Comparison of ENCODE assay signal across 9 cellular contexts in genomic region chr21:41425588-41425953, GRCh38. TPM values are rescaled to one million over a fixed set of nuclear protein-coding genes. Genes with fewer than 3 reads are reported as not detected.
A peak's percentile ranks its signal among the peaks of the same experiment; 100 is the strongest.
DNase-seq lines count a peak whose midpoint lies in the region; ATAC-seq and TF ChIP-seq lines count a peak whose summit lies in the region.
"Had no signal": no experiment of that assay in that cellular context is flagged by ENCODE, and none has a peak within 500 bp of the region (broad histone marks: within the 10 kb centered on the region; RNA-seq: fewer than 3 reads in every experiment).

No MANE protein-coding gene starts in this region.

- peaks cover 23 to 39% (median 27%) of the 10 kb centered on the region in 11 experiments for H3K27me3 ChIP-seq in BLaER1 treated with 17β-estradiol and CSF1 and Interleukin-3, amounts not matched to agents 10 nM and 100 nM
- no peaks in the 10 kb centered on the region for H3K27me3 ChIP-seq in KMS-11 (ENCODE audit: insufficient read depth, low read depth)
- peaks cover 49% of the 10 kb centered on the region for H3K27me3 ChIP-seq in ectodermal cell (ENCODE audit: control insufficient read depth, insufficient read depth, low read length, poor library complexity, severe bottlenecking)
- peaks cover 27% of the 10 kb centered on the region for H3K27me3 ChIP-seq in neural cell (ENCODE audit: insufficient read depth, low read depth, low read length)

- WGBS in ectodermal cell, 2 experiments, result 71 to 73% methylated on average over 6 to 7 of the region's 7 CpGs

- peak overlapping the region; percentile 55 to 79 (median 64) for H3K4me3 ChIP-seq in BLaER1 treated with 17β-estradiol and CSF1 and Interleukin-3, amounts not matched to agents 10 nM and 100 nM
- H3K4me3 ChIP-seq in KMS-11 (IDR thresholded peaks at IDR 0.05; ENCODE audit: insufficient read depth, low read depth, low read length) (no peak overlapping the region), ectodermal cell (ENCODE audit: insufficient read depth, low read depth, low read length) (peak overlapping the region; percentile 45), neural cell (ENCODE audit: low read length) (peak overlapping the region; percentile 60)

- ATAC-seq in HG02678 (IDR thresholded peaks at IDR 0.05; ENCODE audit: unreplicated experiment), result no peak

- DNase-seq in EL, result no peak
- no peak for DNase-seq in stimulated activated naive CD4-positive, alpha-beta T cell treated with Interleukin-2 at 50 U/mL for 16 hours (lab: John Stamatoyannopoulos, UW)
- no peak for DNase-seq in AG08396 (ENCODE audit: low spot score)
- DNase-seq: NCI-H345 had no signal

- H3K9ac ChIP-seq in BLaER1 treated with 17β-estradiol and CSF1 and Interleukin-3, amounts not matched to agents 10 nM and 100 nM, result peak overlapping the region; percentile 46 to 87 (median 75); a peak in 21 of 22 replicates
- H3K9ac ChIP-seq in KMS-11 (peak overlapping the region; percentile 63; the same call in 1 of the 2 replicates), neural cell (ENCODE audit: low read length) (no peak overlapping the region)

- H3K79me2 ChIP-seq in KMS-11 (ENCODE audit: insufficient read depth, low read depth) (no peaks in the 10 kb centered on the region), neural cell (replicated peaks; ENCODE audit: insufficient read depth, low read length) (no peaks in the 10 kb centered on the region)

- peaks cover 0 to 13% (median 0%) of the 10 kb centered on the region in 11 experiments; a peak in 1 of 22 replicates for H4K20me1 ChIP-seq in BLaER1 treated with 17β-estradiol and CSF1 and Interleukin-3, amounts not matched to agents 10 nM and 100 nM
- H4K20me1 ChIP-seq in KMS-11 (ENCODE audit: insufficient read depth), result no peaks in the 10 kb centered on the region
- H4K20me1 ChIP-seq in neural cell (ENCODE audit: insufficient read depth), result no peaks in the 10 kb centered on the region

- peak overlapping the region in 10 of 11 experiments; percentile 25 to 75 (median 63); a peak in 18 of 22 replicates for H3K27ac ChIP-seq in BLaER1 treated with 17β-estradiol and CSF1 and Interleukin-3, amounts not matched to agents 10 nM and 100 nM
- H3K27ac ChIP-seq in KMS-11 (no peak overlapping the region), ectodermal cell (ENCODE audit: insufficient read depth, low read depth, low read length, poor library complexity, severe bottlenecking) (no peak overlapping the region), neural cell (ENCODE audit: low read length) (no peak overlapping the region)

- H3F3A ChIP-seq in neural cell (ENCODE audit: insufficient read depth, low read length, poor library complexity, severe bottlenecking), result no peaks in the 10 kb centered on the region

- H2AFZ ChIP-seq in KMS-11 (ENCODE audit: low read depth) (peak overlapping the region; percentile 81), neural cell (ENCODE audit: low read depth, low read length) (no peak overlapping the region)

- TF ChIP-seq CTCF in KMS-11 (conservative IDR thresholded peaks at IDR 0.05; ENCODE audit: low read depth, low read length) (no peak), neural cell (IDR thresholded peaks at IDR 0.05; ENCODE audit: poor library complexity, severe bottlenecking) (no peak)

- H3K4me1 ChIP-seq in BLaER1 treated with 17β-estradiol and CSF1 and Interleukin-3, amounts not matched to agents 10 nM and 100 nM, result peaks cover 56 to 85% (median 78%) of the 10 kb centered on the region in 10 experiments
- H3K4me1 ChIP-seq in KMS-11 (ENCODE audit: low read depth, poor library complexity, severe bottlenecking), result peaks cover 8% of the 10 kb centered on the region
- peaks cover 2% of the 10 kb centered on the region for H3K4me1 ChIP-seq in ectodermal cell (ENCODE audit: control insufficient read depth, insufficient read depth, low read length)

- H3K9me2 ChIP-seq in neural cell (ENCODE audit: insufficient read depth, low read length), result no peaks in the 10 kb centered on the region

- peak overlapping the region; percentile 74 to 98 (median 92) for H3K4me2 ChIP-seq in BLaER1 treated with 17β-estradiol and CSF1 and Interleukin-3, amounts not matched to agents 10 nM and 100 nM
- H3K4me2 ChIP-seq in KMS-11 (peak overlapping the region; percentile 71), neural cell (ENCODE audit: low read length) (no peak overlapping the region)

- H3K36me3 ChIP-seq in BLaER1 treated with 17β-estradiol and CSF1 and Interleukin-3, amounts not matched to agents 10 nM and 100 nM, result peaks cover 0 to 21% (median 0%) of the 10 kb centered on the region in 11 experiments; a peak in 4 of 22 replicates
- H3K36me3 ChIP-seq in KMS-11 (ENCODE audit: insufficient read depth), result no peaks in the 10 kb centered on the region
- H3K36me3 ChIP-seq in ectodermal cell (ENCODE audit: control insufficient read depth, insufficient read depth, low read length), result no peaks in the 10 kb centered on the region
- H3K36me3 ChIP-seq in neural cell (ENCODE audit: insufficient read depth, low read length), result no peaks in the 10 kb centered on the region

- TF ChIP-seq EP300 in neural cell (conservative IDR thresholded peaks at IDR 0.05; ENCODE audit: poor library complexity, severe bottlenecking), result no peak

- H3K9me3 ChIP-seq in BLaER1 treated with 17β-estradiol and CSF1 and Interleukin-3, amounts not matched to agents 10 nM and 100 nM (replicated peaks in 1 of 11), result no peaks in the 10 kb centered on the region
- H3K9me3 ChIP-seq in ectodermal cell (ENCODE audit: control insufficient read depth, low read length) (no peaks in the 10 kb centered on the region), neural cell (ENCODE audit: low read length) (no peaks in the 10 kb centered on the region)

- TF ChIP-seq RAD21 in neural cell (conservative IDR thresholded peaks at IDR 0.05), result no peak

TF ChIP-seq in neural cell, 6 proteins besides CTCF, POLR2A, EP300 and RAD21:
- no peak for TF ChIP-seq POLR2AphosphoS5 (IDR thresholded peaks at IDR 0.05)
- TF ChIP-seq EZH2 (IDR thresholded peaks at IDR 0.05; ENCODE audit: borderline replicate concordance, insufficient read depth, low read length, poor library complexity, severe bottlenecking), result no peak
- TF ChIP-seq, protein P1, sequence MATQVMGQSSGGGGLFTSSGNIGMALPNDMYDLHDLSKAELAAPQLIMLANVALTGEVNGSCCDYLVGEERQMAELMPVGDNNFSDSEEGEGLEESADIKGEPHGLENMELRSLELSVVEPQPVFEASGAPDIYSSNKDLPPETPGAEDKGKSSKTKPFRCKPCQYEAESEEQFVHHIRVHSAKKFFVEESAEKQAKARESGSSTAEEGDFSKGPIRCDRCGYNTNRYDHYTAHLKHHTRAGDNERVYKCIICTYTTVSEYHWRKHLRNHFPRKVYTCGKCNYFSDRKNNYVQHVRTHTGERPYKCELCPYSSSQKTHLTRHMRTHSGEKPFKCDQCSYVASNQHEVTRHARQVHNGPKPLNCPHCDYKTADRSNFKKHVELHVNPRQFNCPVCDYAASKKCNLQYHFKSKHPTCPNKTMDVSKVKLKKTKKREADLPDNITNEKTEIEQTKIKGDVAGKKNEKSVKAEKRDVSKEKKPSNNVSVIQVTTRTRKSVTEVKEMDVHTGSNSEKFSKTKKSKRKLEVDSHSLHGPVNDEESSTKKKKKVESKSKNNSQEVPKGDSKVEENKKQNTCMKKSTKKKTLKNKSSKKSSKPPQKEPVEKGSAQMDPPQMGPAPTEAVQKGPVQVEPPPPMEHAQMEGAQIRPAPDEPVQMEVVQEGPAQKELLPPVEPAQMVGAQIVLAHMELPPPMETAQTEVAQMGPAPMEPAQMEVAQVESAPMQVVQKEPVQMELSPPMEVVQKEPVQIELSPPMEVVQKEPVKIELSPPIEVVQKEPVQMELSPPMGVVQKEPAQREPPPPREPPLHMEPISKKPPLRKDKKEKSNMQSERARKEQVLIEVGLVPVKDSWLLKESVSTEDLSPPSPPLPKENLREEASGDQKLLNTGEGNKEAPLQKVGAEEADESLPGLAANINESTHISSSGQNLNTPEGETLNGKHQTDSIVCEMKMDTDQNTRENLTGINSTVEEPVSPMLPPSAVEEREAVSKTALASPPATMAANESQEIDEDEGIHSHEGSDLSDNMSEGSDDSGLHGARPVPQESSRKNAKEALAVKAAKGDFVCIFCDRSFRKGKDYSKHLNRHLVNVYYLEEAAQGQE (IDR thresholded peaks at IDR 0.05; ENCODE audit: borderline replicate concordance), result no peak
- TF ChIP-seq SMC3 (conservative IDR thresholded peaks at IDR 0.05; ENCODE audit: poor library complexity), result no peak
- no peak for TF ChIP-seq MXI1 (conservative IDR thresholded peaks at IDR 0.05; ENCODE audit: poor library complexity, severe bottlenecking)
- TF ChIP-seq TAF1 (IDR thresholded peaks at IDR 0.05; ENCODE audit: low read depth), result no peak

RNA-seq across cellular contexts. Expression of gene MX1, which starts 0.5 kb away (rescaled TPM):
- polyA plus RNA-seq in ectodermal cell (2013, experiment 1 of 4), result 1.4 TPM
- polyA plus RNA-seq in ectodermal cell (2013, experiment 2 of 4), result 2.1 TPM
- 0.64 TPM for polyA plus RNA-seq in ectodermal cell (2013, experiment 3 of 4)
- polyA plus RNA-seq in ectodermal cell (2013, experiment 4 of 4), result 1.3 TPM
- polyA plus RNA-seq in neural cell, result 0.07 and 4.9 TPM in 2 replicates
- 0.81 TPM in 1 of 2 replicates, not detected in the other for polyA minus RNA-seq in neural cell

Comparison
In these comparisons a context has a peak if more than half of its experiments do, and no peak if none do; other contexts are left out.
1. H3K27ac ChIP-seq: peak in BLaER1 treated with 17β-estradiol and CSF1 and Interleukin-3, amounts not matched to agents 10 nM and 100 nM (10 of 11); none in KMS-11 (single experiment), ectodermal cell (single experiment) and neural cell (single experiment).